8 cellular contexts compared by ENCODE assay signal in genomic region chr22:36481393-36482168, GRCh38. TPM values are rescaled to one million over a fixed set of nuclear protein-coding genes. Genes with fewer than 3 reads are reported as not detected.
DNase-seq lines count a peak whose midpoint lies in the region; ATAC-seq and TF ChIP-seq lines count a peak whose summit lies in the region.

Gene TXN2, minus strand, starts transcription at chr22:36481640. Its CDS starts 803 bp downstream, at chr22:36480837.

- peaks cover 22% of the 10 kb centered on the region for H3K79me2 ChIP-seq in PC-9 (ENCODE audit: low read depth)

- POLR2A ChIA-PET in PC-9 (lab: Charles Lee; ENCODE audit: unreplicated experiment): interaction anchor here (0.5 to 1.4 kb wide), 7 partner anchors 16 to 573 kb away, joined by 3 to 26 read pairs (median 6); no protein-coding TSS in a partner anchor

- peak within 1 kb of the TSS; percentile 95 for H3K27ac ChIP-seq in PC-9
- H3K27ac ChIP-seq in epithelial cell of prostate: peak within 1 kb of the TSS; percentile 97
- H3K27ac ChIP-seq in mucosa of rectum (ENCODE audit: low read depth in 2 of 2, low read length in 2 of 2): peak within 1 kb of the TSS; percentile 96 to 97

- intact Hi-C loops in PC-9 (cut with micrococcal nuclease; ENCODE audit: unreplicated experiment): loop anchor here (5.0 kb wide), 1 partner anchor 46 kb away; the partner anchor contains the start of gene EIF3D

- no peak for TF ChIP-seq CTCF in PC-9 (conservative IDR thresholded peaks at IDR 0.05)

- peak; percentile 78 for ATAC-seq in GM21576 (IDR thresholded peaks at IDR 0.05; ENCODE audit: unreplicated experiment)

- BruUV-seq in PC-9 (replicated peaks; lab: Mats Ljungman, UMichigan): TSS peak; percentile 47

- H3K9me3 ChIP-seq in PC-9 (ENCODE audit: insufficient read depth, low read depth) (peaks cover 4% of the 10 kb centered on the region; the same call in 1 of the 2 replicates), mucosa of rectum (ENCODE audit: control insufficient read depth in 2 of 2, low read length in 2 of 2) (no peaks in the 10 kb centered on the region)

- no peaks in the 10 kb centered on the region for H4K20me1 ChIP-seq in PC-9 (ENCODE audit: insufficient read depth)

- H3K4me3 ChIP-seq in Jurkat, Clone E6-1 (ENCODE audit: low read length): peak within 1 kb of the TSS; percentile 98
- H3K4me3 ChIP-seq in PC-9: peak within 1 kb of the TSS; percentile 70
- H3K4me3 ChIP-seq in mucosa of rectum (ENCODE audit: low read length in 2 of 2): peak within 1 kb of the TSS; percentile 89 to 98

- CTCF ChIA-PET in PC-9 (lab: Charles Lee): interaction anchor here (0.6 to 0.7 kb wide), 2 partner anchors 168 to 223 kb away, joined by 6 to 13 read pairs; no protein-coding TSS in a partner anchor

- H3K9me2 ChIP-seq in PC-9 (ENCODE audit: insufficient read depth): no peaks in the 10 kb centered on the region

- no peaks in the 10 kb centered on the region for H3K27me3 ChIP-seq in PC-9 (ENCODE audit: insufficient read depth, low read depth)
- no peaks in the 10 kb centered on the region for H3K27me3 ChIP-seq in mucosa of rectum (ENCODE audit: control insufficient read depth in 2 of 2, insufficient read depth in 2 of 2, low read length in 2 of 2)

- H3K4me2 ChIP-seq in PC-9: peak within 1 kb of the TSS; percentile 88

- DNase-seq in DMS 273 treated with DMSO at 0.1 percent for 48 hours (lab: John Stamatoyannopoulos, UW) (peak; percentile 88), PC-9 (peak; percentile 90 to 95), epithelial cell of prostate (ENCODE audit: low read depth, low spot score) (peak; percentile 85)
- peak; percentile 96 for DNase-seq in Jurkat, Clone E6-1 (ENCODE audit: low read depth, low spot score)
- peak; percentile 95 for DNase-seq in activated T-cell treated with anti-CD3 and anti-CD28 coated beads, Interleukin-2, amount 50 U/mL, for 1 hour
- DNase-seq in stimulated activated CD8-positive, alpha-beta memory T cell treated with anti-CD3 and anti-CD28 coated beads, Interleukin-4, amount 100 ng/mL, for 48 hours: peak; percentile 97

- H3K4me1 ChIP-seq in PC-9 (replicated peaks; ENCODE audit: insufficient read depth) (peaks cover 38% of the 10 kb centered on the region), mucosa of rectum (ENCODE audit: control insufficient read depth in 2 of 2, insufficient read depth in 2 of 2, low read length in 2 of 2) (peaks cover 12 to 15% of the 10 kb centered on the region in 2 donors)

- H2AFZ ChIP-seq in PC-9: peak within 1 kb of the TSS; percentile 87

- H3F3A ChIP-seq in PC-9 (ENCODE audit: insufficient read depth, low read depth): peaks cover 41% of the 10 kb centered on the region

- H3K9ac ChIP-seq in mucosa of rectum (ENCODE audit: low read depth in 1 of 2, low read length in 2 of 2): peak within 1 kb of the TSS; percentile 87 to 92

- H3K36me3 ChIP-seq in PC-9 (ENCODE audit: low read depth) (peaks cover 13% of the 10 kb centered on the region), mucosa of rectum (ENCODE audit: control insufficient read depth in 2 of 2, insufficient read depth in 2 of 2, low read length in 2 of 2) (peaks cover 13 to 24% of the 10 kb centered on the region in 2 donors)

RNA-seq across cellular contexts. Expression of gene TXN2, which starts in this region (rescaled TPM):
- polyA plus RNA-seq in Jurkat, Clone E6-1 (2012; ENCODE audit: insufficient read depth, insufficient read length): 136 TPM
- total RNA-seq in PC-9 (2021): 89.0 and 95.1 TPM in 2 replicates

Comparison
In these comparisons a context has a peak if more than half of its experiments do, and no peak if none do; other contexts are left out.
1. Peak in every context shown above with its lines: DNase-seq, ATAC-seq, H3K4me3 ChIP-seq and H3K27ac ChIP-seq.